ENCODE assay signal across 22 cellular contexts in the genomic region with DNA sequence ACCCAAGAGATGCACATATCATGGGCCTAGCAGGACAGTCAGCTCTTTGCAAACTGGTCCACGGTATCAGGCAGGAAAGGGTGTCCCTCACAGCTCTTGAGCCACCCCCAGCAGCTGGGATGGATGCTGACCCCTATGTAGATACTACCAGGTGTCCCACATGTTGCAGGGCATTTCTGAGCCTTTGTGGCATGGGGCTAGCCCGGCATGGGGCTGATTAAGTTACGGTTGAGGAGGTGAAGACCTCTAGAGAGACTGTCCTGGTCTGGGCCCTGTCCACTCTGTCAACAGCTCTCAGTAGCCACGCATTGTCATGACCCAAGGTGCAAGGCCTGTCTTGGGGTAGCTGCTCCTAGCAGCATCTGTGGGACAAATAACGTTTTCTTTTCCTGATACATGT. TPM values are rescaled to one million over a fixed set of nuclear protein-coding genes. Genes with fewer than 3 reads are reported as not detected.
DNase-seq lines count a peak whose midpoint lies in the region; ATAC-seq and TF ChIP-seq lines count a peak whose summit lies in the region.
"Had no signal": no experiment of that assay in that cellular context is flagged by ENCODE, and none has a peak within 500 bp of the region (broad histone marks: within the 10 kb centered on the region; RNA-seq: fewer than 3 reads in every experiment).

No MANE protein-coding gene starts in this region.

- H2AFZ ChIP-seq in neuronal stem cell (ENCODE audit: low read length), result no peak overlapping the region
- H2AFZ ChIP-seq: GM23338 had no signal

- no peak overlapping the region for H4K8ac ChIP-seq in neuronal stem cell (ENCODE audit: low read depth, low read length)

- H3K4ac ChIP-seq in neuronal stem cell (ENCODE audit: low read length), result no peak overlapping the region

- no peak overlapping the region for H2BK12ac ChIP-seq in neuronal stem cell (ENCODE audit: low read length)

- H2BK15ac ChIP-seq in neuronal stem cell (ENCODE audit: low read length), result no peak overlapping the region

- no peak overlapping the region for H2BK5ac ChIP-seq in neuronal stem cell (ENCODE audit: low read length)

- no peaks in the 10 kb centered on the region for H3K27me3 ChIP-seq in right atrium auricular region
- H3K27me3 ChIP-seq in neuronal stem cell (ENCODE audit: control insufficient read depth in 3 of 3, insufficient read depth in 3 of 3, low read depth in 1 of 3, low read length in 3 of 3), result peaks cover 0 to 44% (median 5%) of the 10 kb centered on the region in 3 experiments

- no peak overlapping the region for H3K4me3 Mint-ChIP-seq in activated CD8-positive, alpha-beta memory T cell treated with anti-CD3 and anti-CD28 coated beads, Interleukin-2, amount 10 ng/mL, durations not matched to agents 7 days and 5 days
- H3K4me3 Mint-ChIP-seq: CD4-positive, CD25-positive, alpha-beta regulatory T cell; CD8-positive, alpha-beta memory T cell; GM23338 had no signal

- H3K27ac ChIP-seq in right atrium auricular region, result no peak overlapping the region
- H3K27ac ChIP-seq in neuronal stem cell (replicated peaks; ENCODE audit: low read length), result no peak overlapping the region

- peaks cover 25% of the 10 kb centered on the region for H3K27me3 Mint-ChIP-seq in activated CD8-positive, alpha-beta memory T cell treated with anti-CD3 and anti-CD28 coated beads, Interleukin-2, amount 10 ng/mL, durations not matched to agents 7 days and 5 days
- H3K27me3 Mint-ChIP-seq: CD4-positive, CD25-positive, alpha-beta regulatory T cell had no signal

- no peak overlapping the region for H3K18ac ChIP-seq in neuronal stem cell (ENCODE audit: low read length)

- H3K23ac ChIP-seq in neuronal stem cell (ENCODE audit: low read depth, low read length, poor library complexity), result no peak overlapping the region

- H3K4me1 ChIP-seq in right atrium auricular region, result peaks cover 0 to 59% of the 10 kb centered on the region in 2 donors
- peaks cover 4 to 25% of the 10 kb centered on the region in 2 donors for H3K4me1 ChIP-seq in neuronal stem cell (ENCODE audit: control insufficient read depth in 2 of 2, insufficient read depth in 1 of 2, low read depth in 1 of 2, low read length in 2 of 2)

- ATAC-seq in activated CD8-positive, alpha-beta memory T cell treated with anti-CD3 and anti-CD28 coated beads, Interleukin-2, amount 10 ng/mL, durations not matched to agents 7 days and 5 days, result no peak
- no peak for ATAC-seq in left cardiac atrium
- no peak for ATAC-seq in GM18867 (IDR thresholded peaks at IDR 0.05; ENCODE audit: unreplicated experiment)
- ATAC-seq in HG03354 (IDR thresholded peaks at IDR 0.05; ENCODE audit: poor library complexity, severe bottlenecking, unreplicated experiment), result no peak
- ATAC-seq: GM12878, GM23338 had no signal

- H2BK120ac ChIP-seq in neuronal stem cell (ENCODE audit: low read depth, low read length), result no peak overlapping the region

- no peak overlapping the region for H3K14ac ChIP-seq in neuronal stem cell (ENCODE audit: low read length)

- CTCF ChIA-PET in activated CD8-positive, alpha-beta memory T cell treated with anti-CD3 and anti-CD28 coated beads, Interleukin-2, amount 10 ng/mL, durations not matched to agents 7 days and 5 days (lab: Charles Lee), result no interaction called here

- H3K4me3 ChIP-seq in right atrium auricular region (no peak overlapping the region), neuronal stem cell (ENCODE audit: low read length in 2 of 2) (no peak overlapping the region)
- H3K4me3 ChIP-seq: GM12878, GM23338 had no signal

- intact Hi-C loops in left cardiac atrium (cut with DNase I), result loop anchor here in 1 of 2 donors (10.0 kb wide), 1 partner anchor 160 kb away; no protein-coding TSS in a partner anchor

- no peak for TF ChIP-seq CTCF in right atrium auricular region (IDR thresholded peaks at IDR 0.05)

- H3K9me3 Mint-ChIP-seq in activated CD8-positive, alpha-beta memory T cell treated with anti-CD3 and anti-CD28 coated beads, Interleukin-2, amount 10 ng/mL, durations not matched to agents 7 days and 5 days (ENCODE audit: low read depth), result no peaks in the 10 kb centered on the region
- H3K9me3 Mint-ChIP-seq: CD4-positive, CD25-positive, alpha-beta regulatory T cell; CD8-positive, alpha-beta memory T cell; GM23338 had no signal

- H3K79me1 ChIP-seq in neuronal stem cell (ENCODE audit: low read depth, low read length), result peaks cover 1% of the 10 kb centered on the region

- H4K91ac ChIP-seq in neuronal stem cell (ENCODE audit: low read depth, low read length, poor library complexity), result peak overlapping the region; percentile 44

- peak; percentile 34 for DNase-seq in activated CD8-positive, alpha-beta memory T cell treated with anti-CD3 and anti-CD28 coated beads, Interleukin-2, amount 50 U/mL, for 48 hours
- DNase-seq in activated CD8-positive, alpha-beta memory T cell treated with anti-CD3 and anti-CD28 coated beads, Interleukin-2, amount 10 ng/mL, durations not matched to agents 7 days and 5 days, result no peak
- peak; percentile 43 for DNase-seq in right atrium auricular region (ENCODE audit: low spot score)
- DNase-seq in left cardiac atrium, result no peak
- DNase-seq in neuronal stem cell (ENCODE audit: low spot score), result no peak
- DNase-seq: 8988T; C1 segment of cervical spinal cord; CD4-positive, CD25-positive, alpha-beta regulatory T cell; CD8-positive, alpha-beta memory T cell; COR-L47; DMS 273 treated with DMSO at 0.1 percent for 48 hours; DMS53; DND-41; EL; HCEC 1CT; IMR-90 had no signal

- H3K9me3 ChIP-seq in right atrium auricular region (no peaks in the 10 kb centered on the region), neuronal stem cell (replicated peaks in 1 of 2; ENCODE audit: control insufficient read depth in 2 of 2, insufficient read depth in 1 of 2, low read depth in 1 of 2, low read length in 2 of 2) (no peaks in the 10 kb centered on the region)

- H3K27ac Mint-ChIP-seq in activated CD8-positive, alpha-beta memory T cell treated with anti-CD3 and anti-CD28 coated beads, Interleukin-2, amount 10 ng/mL, durations not matched to agents 7 days and 5 days, result no peak overlapping the region
- H3K27ac Mint-ChIP-seq: CD4-positive, CD25-positive, alpha-beta regulatory T cell; CD8-positive, alpha-beta memory T cell; GM23338 had no signal

- H3K4me1 Mint-ChIP-seq in activated CD8-positive, alpha-beta memory T cell treated with anti-CD3 and anti-CD28 coated beads, Interleukin-2, amount 10 ng/mL, durations not matched to agents 7 days and 5 days, result no peaks in the 10 kb centered on the region
- H3K4me1 Mint-ChIP-seq: CD8-positive, alpha-beta memory T cell had no signal

- H3K36me3 ChIP-seq in right atrium auricular region (no peaks in the 10 kb centered on the region), neuronal stem cell (replicated peaks in 1 of 2; ENCODE audit: control insufficient read depth in 2 of 2, insufficient read depth in 2 of 2, low read length in 2 of 2) (no peaks in the 10 kb centered on the region)

- H2AK5ac ChIP-seq in neuronal stem cell (ENCODE audit: low read depth, low read length), result no peak overlapping the region

- no peaks in the 10 kb centered on the region for H3K36me3 Mint-ChIP-seq in activated CD8-positive, alpha-beta memory T cell treated with anti-CD3 and anti-CD28 coated beads, Interleukin-2, amount 10 ng/mL, durations not matched to agents 7 days and 5 days
- H3K36me3 Mint-ChIP-seq: CD4-positive, CD25-positive, alpha-beta regulatory T cell; CD8-positive, alpha-beta memory T cell had no signal

- WGBS in neuronal stem cell (ENCODE audit: extremely low coverage in 2 of 2, insufficient read length in 2 of 2, insufficient replicate concordance in 1 of 2), 2 donors, result no CpG with 5 or more reads among the region's 5 CpGs

- H3K4me2 ChIP-seq in neuronal stem cell (ENCODE audit: insufficient read depth, low read length, poor library complexity, severe bottlenecking), result no peak overlapping the region
- H3K4me2 ChIP-seq: GM23338 had no signal

- H3K9ac ChIP-seq in neuronal stem cell (ENCODE audit: low read depth, low read length, poor library complexity), result no peak overlapping the region

RNA-seq across cellular contexts. Expression of a gene that starts 6.7 kb away (rescaled TPM):
- total RNA-seq in activated CD8-positive, alpha-beta memory T cell treated with anti-CD3 and anti-CD28 coated beads, Interleukin-2, amount 10 ng/mL, durations not matched to agents 7 days and 5 days, result 10 to 100 TPM; 33.9 to 44.5 TPM
- 10 to 100 TPM; 33.1 to 41.2 TPM for total RNA-seq in right atrium auricular region
- 10 to 100 TPM; 28.9 to 80.2 TPM for total RNA-seq in left cardiac atrium
- polyA plus RNA-seq in neuronal stem cell (2013, experiment 1 of 2), result 1.5 TPM
- polyA plus RNA-seq in neuronal stem cell (2013, experiment 2 of 2), result 1.1 TPM
- total RNA-seq: G401, IMR-90 had no signal
- polyA plus RNA-seq: AG04450, IMR-90 had no signal

Comparison
In these comparisons a context has a peak if more than half of its experiments do, and no peak if none do; other contexts are left out.
1. DNase-seq: peak in activated CD8-positive, alpha-beta memory T cell treated with anti-CD3 and anti-CD28 coated beads, Interleukin-2, amount 50 U/mL, for 48 hours (single experiment) and right atrium auricular region (single experiment); none in activated CD8-positive, alpha-beta memory T cell treated with anti-CD3 and anti-CD28 coated beads, Interleukin-2, amount 10 ng/mL, durations not matched to agents 7 days and 5 days (single experiment), left cardiac atrium (single experiment) and neuronal stem cell (single experiment).